Comparison of ENCODE assay signal across 19 cellular contexts in genomic region chr4:6773616-6774540, GRCh38. TPM values are rescaled to one million over a fixed set of nuclear protein-coding genes. Genes with fewer than 3 reads are reported as not detected.
DNase-seq lines count a peak whose midpoint lies in the region; ATAC-seq, FAIRE-seq and TF ChIP-seq lines count a peak whose summit lies in the region.
"Had no signal": no experiment of that assay in that cellular context is flagged by ENCODE, and none has a peak within 500 bp of the region (broad histone marks: within the 10 kb centered on the region; RNA-seq: fewer than 3 reads in every experiment).

No MANE protein-coding gene starts in this region.

- TF ChIP-seq POLR2A in K562 (conservative IDR thresholded peaks at IDR 0.05) = no peak

- peaks cover 5 to 11% of the 10 kb centered on the region in 2 experiments; a peak in 3 of 5 replicates for H3K4me1 ChIP-seq in K562 (replicated peaks in 1 of 2; ENCODE audit: control insufficient read depth in 2 of 2, insufficient read depth in 2 of 2, low read length in 2 of 2)
- H3K4me1 ChIP-seq in mucosa of descending colon (ENCODE audit: low read depth) = peaks cover 37% of the 10 kb centered on the region
- H3K4me1 ChIP-seq: BE2C, sigmoid colon had no signal

- H3K4me1 Mint-ChIP-seq in type B pancreatic cell (ENCODE audit: unreplicated experiment) = peaks cover 12% of the 10 kb centered on the region

- ATAC-seq in K562 (no peak), mucosa of descending colon (peak; percentile 43)

- 51% methylated on average over 15 of the region's 16 CpGs for WGBS in K562 (ENCODE audit: insufficient coverage, low coverage, missing lambda C conversion rate)

- H3K27ac Mint-ChIP-seq in type B pancreatic cell = peak overlapping the region; percentile 98
- H3K27ac Mint-ChIP-seq: activated naive CD4-positive, alpha-beta T cell treated with anti-CD3 and anti-CD28 coated beads, Interleukin-2, amount 10 ng/mL, durations not matched to agents 7 days and 5 days; stimulated activated naive CD8-positive, alpha-beta T cell treated with anti-CD3 and anti-CD28 coated beads, Interleukin-15, Interleukin-2, amounts not matched to agents 100 ng/mL and 50 ng/mL, for 24 hours had no signal

- CTCF ChIA-PET in K562 (lab: Yijun Ruan, JAX; ENCODE audit: low intra/inter-chr PET ratio) = no interaction called here

- H3K36me3 ChIP-seq in K562 (ENCODE audit: control insufficient read depth, insufficient read depth, low read length) (no peaks in the 10 kb centered on the region), mucosa of descending colon (ENCODE audit: low read depth) (no peaks in the 10 kb centered on the region)
- H3K36me3 ChIP-seq: BE2C, sigmoid colon had no signal

- H3K9me3 ChIP-seq in K562 (replicated peaks; ENCODE audit: control insufficient read depth, insufficient read depth, low read depth, low read length) (no peaks in the 10 kb centered on the region), mucosa of descending colon (no peaks in the 10 kb centered on the region)
- H3K9me3 ChIP-seq: BE2C, sigmoid colon had no signal

- TF ChIP-seq RAD21 in K562 (CRISPR knock-in tag; conservative IDR thresholded peaks at IDR 0.05 in 1 of 2, IDR thresholded peaks at IDR 0.05 in 1 of 2) = no peak

- BruUV-seq in K562 (replicated peaks; lab: Mats Ljungman, UMichigan) = no TSS peak

- H3K27me3 ChIP-seq in K562 (ENCODE audit: control insufficient read depth in 2 of 2, insufficient read depth in 2 of 2, low read length in 2 of 2) = 0 out of 5 replicates have a peak, but pooled peaks cover 0 to 8% of the 10 kb centered on the region in 2 experiments
- H3K27me3 ChIP-seq: BE2C, sigmoid colon had no signal

- no peak overlapping the region for H3K9ac ChIP-seq in K562 (ENCODE audit: insufficient read depth in 1 of 2, low read depth in 2 of 2, low read length in 2 of 2)
- H3K9ac ChIP-seq: KMS-11 had no signal

- DNase-seq in NOMO-1 (lab: John Stamatoyannopoulos, UW; ENCODE audit: unreplicated experiment in 2 of 2) (peak; percentile 70 to 84), K562 (ENCODE audit: extremely low read depth in 1 of 4, low spot score in 3 of 4) (no peak), mucosa of descending colon (no peak), type B pancreatic cell (ENCODE audit: extremely low spot score, unreplicated experiment) (no peak), NCI-H187 (lab: John Stamatoyannopoulos, UW) (no peak)
- DNase-seq in activated T-cell treated with anti-CD3 and anti-CD28 coated beads, Interleukin-2, amount 50 U/mL, for 48 hours = no peak
- DNase-seq in central memory CD4-positive, alpha-beta T cell = no peak
- DNase-seq: activated CD4-positive, alpha-beta T cell treated with anti-CD3 and anti-CD28 coated beads, Interleukin-2, amount 50 U/mL, for 1 hour; activated naive CD4-positive, alpha-beta T cell treated with anti-CD3 and anti-CD28 coated beads, Interleukin-2, amount 10 ng/mL, durations not matched to agents 7 days and 5 days; BE2C; H9; NCI-H774; sigmoid colon; stimulated activated CD4-positive, alpha-beta T cell treated with anti-CD3 and anti-CD28 coated beads, Interleukin-2, amount 100 ng/mL, for 24 hours had no signal

- H3K4me3 ChIP-seq in K562 (no peak overlapping the region), mucosa of descending colon (no peak overlapping the region)
- H3K4me3 ChIP-seq: sigmoid colon had no signal

- intact Hi-C loops in K562 (cut with micrococcal nuclease) = no loop called here
- intact Hi-C loops in mucosa of descending colon (cut with DNase I, micrococcal nuclease) = no loop called here

- H2AFZ ChIP-seq in K562 (ENCODE audit: low read depth, low read length) = no peak overlapping the region

- POLR2A ChIA-PET in K562 (lab: Yijun Ruan, JAX) = interaction anchor here (1.5 kb wide), 1 partner anchor 10 kb away, joined by 4 read pairs; no protein-coding TSS in a partner anchor

- no peaks in the 10 kb centered on the region for H3K36me3 Mint-ChIP-seq in type B pancreatic cell
- H3K36me3 Mint-ChIP-seq: activated naive CD4-positive, alpha-beta T cell treated with anti-CD3 and anti-CD28 coated beads, Interleukin-2, amount 10 ng/mL, durations not matched to agents 7 days and 5 days had no signal

- H3K27me3 Mint-ChIP-seq in type B pancreatic cell = peaks cover 49% of the 10 kb centered on the region
- H3K27me3 Mint-ChIP-seq: stimulated activated naive CD8-positive, alpha-beta T cell treated with anti-CD3 and anti-CD28 coated beads, Interleukin-15, Interleukin-2, amounts not matched to agents 100 ng/mL and 50 ng/mL, for 24 hours had no signal

- FAIRE-seq in K562 (lab: Jason Lieb, UNC) = peak; percentile 32
- FAIRE-seq: colon, endothelial cell of umbilical vein, frontal cortex had no signal

- H4K20me1 ChIP-seq in K562 (replicated peaks; ENCODE audit: control insufficient read depth, insufficient read depth, low read length) = no peaks in the 10 kb centered on the region

- H3K27ac ChIP-seq in K562 (ENCODE audit: extremely low read depth, low read depth, low read length) = no peak overlapping the region
- H3K27ac ChIP-seq: KMS-11 had no signal

- no peak for TF ChIP-seq CTCF in K562 (IDR thresholded peaks at IDR 0.05 in 2 of 3, conservative IDR thresholded peaks at IDR 0.05 in 1 of 3; ENCODE audit: insufficient read depth in 2 of 3, low read depth in 1 of 3, low read length in 3 of 3)
- no peak for TF ChIP-seq CTCF in mucosa of descending colon (IDR thresholded peaks at IDR 0.05)
- no peak for TF ChIP-seq CTCF in type B pancreatic cell (conservative IDR thresholded peaks at IDR 0.05)

- H3K79me2 ChIP-seq in K562 (ENCODE audit: control insufficient read depth, insufficient read depth, low read length) = no peaks in the 10 kb centered on the region

- no peak for TF ChIP-seq EP300 in K562 (IDR thresholded peaks at IDR 0.05; ENCODE audit: low read length)

- peak overlapping the region; percentile 69 for H3K4me3 Mint-ChIP-seq in type B pancreatic cell
- H3K4me3 Mint-ChIP-seq: activated naive CD4-positive, alpha-beta T cell treated with anti-CD3 and anti-CD28 coated beads, Interleukin-2, amount 10 ng/mL, durations not matched to agents 7 days and 5 days; H9; stimulated activated naive CD8-positive, alpha-beta T cell treated with anti-CD3 and anti-CD28 coated beads, Interleukin-15, Interleukin-2, amounts not matched to agents 100 ng/mL and 50 ng/mL, for 24 hours had no signal

- no peaks in the 10 kb centered on the region for H3K9me1 ChIP-seq in K562 (ENCODE audit: control insufficient read depth, insufficient read depth, low read length)

- no peaks in the 10 kb centered on the region for H3K9me3 Mint-ChIP-seq in type B pancreatic cell
- H3K9me3 Mint-ChIP-seq: activated naive CD4-positive, alpha-beta T cell treated with anti-CD3 and anti-CD28 coated beads, Interleukin-2, amount 10 ng/mL, durations not matched to agents 7 days and 5 days; H9; stimulated activated naive CD8-positive, alpha-beta T cell treated with anti-CD3 and anti-CD28 coated beads, Interleukin-15, Interleukin-2, amounts not matched to agents 100 ng/mL and 50 ng/mL, for 24 hours had no signal

- no peak overlapping the region for H3K4me2 ChIP-seq in K562 (ENCODE audit: insufficient read depth, low read length)
- H3K4me2 ChIP-seq: KMS-11 had no signal

- in situ Hi-C loops in K562 (cut with MboI) = no loop called here

TF ChIP-seq in K562, 482 proteins besides CTCF, POLR2A, EP300 and RAD21 (continues in another document):
- no peak for TF ChIP-seq RBBP5 (IDR thresholded peaks at IDR 0.05; ENCODE audit: borderline replicate concordance, insufficient read depth, low read length, poor library complexity, severe bottlenecking)
- no peak for TF ChIP-seq BACH1 (tag; IDR thresholded peaks at IDR 0.05)
- TF ChIP-seq ZNF431 (CRISPR knock-in tag; IDR thresholded peaks at IDR 0.05) = no peak

RNA-seq across cellular contexts. Expression of gene KIAA0232, which starts 8.6 kb away (rescaled TPM):
- total RNA-seq in K562 (2011; cell fraction: chromatin; rRNA removed; ENCODE audit: low replicate concordance) = 83.2 and 85.7 TPM in 2 replicates
- 15.8 and 19.9 TPM in 2 replicates for total RNA-seq in K562 (2011; cell fraction: nucleolus; rRNA removed)
- 25.1 and 27.5 TPM in 2 replicates for total RNA-seq in K562 (2011; cell fraction: nucleoplasm; rRNA removed)
- total RNA-seq in K562 (2014; rRNA removed) (9.0 and 9.5 TPM in 2 replicates), K562 (2014; rRNA removed; fragmentation: Illumina TruSeq; extraction: Trizol) (16.0 and 18.7 TPM in 2 replicates), K562 (2015; rRNA removed; fragmentation: Illumina TruSeq; extraction: Trizol) (13.0 and 13.6 TPM in 2 replicates), K562 (2021) (14.7 TPM in 2 replicates), mucosa of descending colon (10 to 100 TPM; 31.5 to 47.4 (median 46.6) TPM), type B pancreatic cell (ENCODE audit: low replicate concordance) (33.9 and 35.9 TPM in 2 replicates)
- polyA plus RNA-seq in K562 (2011; rRNA removed) (17.4 and 17.9 TPM in 2 replicates), K562 (2014; fragmentation: Illumina TruSeq; extraction: Trizol) (11.8 and 13.0 TPM in 2 replicates), K562 (2014; fragmentation: Nextera tagmentation; extraction: Ambion mirVana) (1 to 10 TPM; 3.5 to 4.2 TPM), K562 (2014; rRNA removed) (10.1 and 11.9 TPM in 2 replicates)
- 6.1 and 8.0 TPM in 2 replicates for polyA plus RNA-seq in K562 (2011; cell fraction: cytosol; rRNA removed)
- 14.6 and 18.0 TPM in 2 replicates for polyA plus RNA-seq in K562 (2011; cell fraction: nucleus; rRNA removed)
- polyA plus RNA-seq in K562 (2012) = 7.9 and 12.6 TPM in 2 replicates
- polyA minus RNA-seq in K562 (2011; rRNA and poly(A)+ RNA removed) = 26.5 and 30.1 TPM in 2 replicates
- polyA minus RNA-seq in K562 (2011; cell fraction: cytosol; rRNA and poly(A)+ RNA removed) = 7.4 and 10.6 TPM in 2 replicates
- 15.9 and 24.1 TPM in 2 replicates for polyA minus RNA-seq in K562 (2011; cell fraction: nucleus; rRNA and poly(A)+ RNA removed)

RNA-seq across cellular contexts. Expression of gene BLOC1S4, which starts 57.9 kb away (rescaled TPM):
- 9.9 and 18.6 TPM in 2 replicates for total RNA-seq in K562 (2011; cell fraction: chromatin; rRNA removed; ENCODE audit: low replicate concordance)
- 25.1 and 30.5 TPM in 2 replicates for total RNA-seq in K562 (2011; cell fraction: nucleolus; rRNA removed)
- 18.3 and 23.1 TPM in 2 replicates for total RNA-seq in K562 (2011; cell fraction: nucleoplasm; rRNA removed)
- total RNA-seq in K562 (2014; rRNA removed) (31.6 and 38.3 TPM in 2 replicates), K562 (2014; rRNA removed; fragmentation: Illumina TruSeq; extraction: Trizol) (10.0 and 11.2 TPM in 2 replicates), K562 (2015; rRNA removed; fragmentation: Illumina TruSeq; extraction: Trizol) (10.5 and 10.8 TPM in 2 replicates), K562 (2021) (29.4 and 31.1 TPM in 2 replicates), mucosa of descending colon (10 to 100 TPM; 11.8 to 12.8 (median 11.8) TPM), type B pancreatic cell (ENCODE audit: low replicate concordance) (19.1 and 21.4 TPM in 2 replicates)
- polyA plus RNA-seq in K562 (2011; rRNA removed) (21.0 and 25.5 TPM in 2 replicates), K562 (2014; fragmentation: Illumina TruSeq; extraction: Trizol) (10.3 and 15.0 TPM in 2 replicates), K562 (2014; fragmentation: Nextera tagmentation; extraction: Ambion mirVana) (1 to 10 TPM; 3.1 to 3.9 TPM), K562 (2014; rRNA removed) (30.9 and 37.3 TPM in 2 replicates)
- 27.6 and 61.0 TPM in 2 replicates for polyA plus RNA-seq in K562 (2011; cell fraction: cytosol; rRNA removed)
- 14.4 and 23.7 TPM in 2 replicates for polyA plus RNA-seq in K562 (2011; cell fraction: nucleus; rRNA removed)
- 20.7 and 24.2 TPM in 2 replicates for polyA plus RNA-seq in K562 (2012)
- 5.4 and 8.9 TPM in 2 replicates for polyA minus RNA-seq in K562 (2011; rRNA and poly(A)+ RNA removed)
- 9.5 and 11.1 TPM in 2 replicates for polyA minus RNA-seq in K562 (2011; cell fraction: cytosol; rRNA and poly(A)+ RNA removed)
- 10.4 and 14.2 TPM in 2 replicates for polyA minus RNA-seq in K562 (2011; cell fraction: nucleus; rRNA and poly(A)+ RNA removed)

Comparison
In these comparisons a context has a peak if more than half of its experiments do, and no peak if none do; other contexts are left out.
1. DNase-seq: peak in NOMO-1 (2 of 2); none in K562 (0 of 4), mucosa of descending colon (0 of 3), type B pancreatic cell (single experiment), activated T-cell treated with anti-CD3 and anti-CD28 coated beads, Interleukin-2, amount 50 U/mL, for 48 hours (0 of 2), central memory CD4-positive, alpha-beta T cell (single experiment) and NCI-H187 (0 of 2).